In genomic region chr2:118012778-118013177, GRCh38 we compare ENCODE assay signal across 8 cellular contexts. TPM values are rescaled to one million over a fixed set of nuclear protein-coding genes. Genes with fewer than 3 reads are reported as not detected.
DNase-seq lines count a peak whose midpoint lies in the region; ATAC-seq and TF ChIP-seq lines count a peak whose summit lies in the region.

No MANE protein-coding gene starts in this region.

- ATAC-seq in IMR-90 (ENCODE audit: low read depth) (no peak), sciatic nerve (no peak), GM19467 (IDR thresholded peaks at IDR 0.05; ENCODE audit: unreplicated experiment) (no peak)

- peak overlapping the region; percentile 15; the same call in 1 of the 2 replicates for H2AK5ac ChIP-seq in IMR-90 (ENCODE audit: low read depth, low read length)

- dilution Hi-C loops in IMR-90 (cut with HindIII; ENCODE audit: low sequenced_read_pairs, unreplicated experiment), result no loop called here

- in situ Hi-C loops in IMR-90 (cut with MboI; ENCODE audit: low sequenced_read_pairs), result no loop called here

- peaks cover under 1% of the 10 kb centered on the region for H3K36me3 ChIP-seq in IMR-90 (ENCODE audit: control insufficient read depth, insufficient read depth, low read length)

- no peak overlapping the region; the same call in 1 of the 2 replicates for H3K14ac ChIP-seq in IMR-90 (replicated peaks; ENCODE audit: low read depth, low read length)

- no peak overlapping the region for H4K8ac ChIP-seq in IMR-90 (ENCODE audit: low read depth in 2 of 2, low read length in 2 of 2)

- H4K91ac ChIP-seq in IMR-90 (ENCODE audit: insufficient read depth, low read depth, low read length), result no peak overlapping the region

- H3K18ac ChIP-seq in IMR-90 (ENCODE audit: low read depth, low read length), result no peak overlapping the region

- no peak overlapping the region for H2AFZ ChIP-seq in IMR-90 (replicated peaks; ENCODE audit: low read length, poor library complexity)

- H2AK9ac ChIP-seq in IMR-90 (replicated peaks; ENCODE audit: low read depth, low read length, poor library complexity), result no peak overlapping the region

- H3K27ac ChIP-seq in AG04450 (ENCODE audit: low read depth, low read length) (no peak overlapping the region), IMR-90 (ENCODE audit: insufficient read depth, low read length) (no peak overlapping the region)

- H3K4me1 ChIP-seq in IMR-90 (ENCODE audit: control insufficient read depth, insufficient read depth, low read length), result peaks cover 3% of the 10 kb centered on the region

- no peak for TF ChIP-seq RAD21 in IMR-90 (IDR thresholded peaks at IDR 0.05; ENCODE audit: low read length)

- CTCF ChIA-PET in AG04450 (lab: Charles Lee), result interaction anchor here (0.7 to 3.3 kb wide), 4 partner anchors 10 to 199 kb away, joined by 3 to 46 read pairs (median 15); partner anchors contain the start of gene DDX18
- CTCF ChIA-PET in IMR-90 (lab: Yijun Ruan, JAX), result interaction anchor here (1.6 kb wide), 1 partner anchor 9 kb away, joined by 13 read pairs; no protein-coding TSS in a partner anchor

- H3K4me2 ChIP-seq in IMR-90 (ENCODE audit: low read depth, low read length), result peak overlapping the region; percentile 98

- no peak overlapping the region for H2BK120ac ChIP-seq in IMR-90 (ENCODE audit: low read depth, low read length)

- BruUV-seq in IMR-90 (replicated peaks; lab: Mats Ljungman, UMichigan), result no TSS peak

- H2BK20ac ChIP-seq in IMR-90 (ENCODE audit: low read depth, low read length), result no peak overlapping the region

- H3K27me3 ChIP-seq in AG04450 (ENCODE audit: control insufficient read depth, insufficient read depth, low read length) (no peaks in the 10 kb centered on the region), IMR-90 (ENCODE audit: control insufficient read depth, insufficient read depth, low read length) (no peaks in the 10 kb centered on the region)

- no CpG with 5 or more reads among the region's 6 CpGs for WGBS in IMR-90 (ENCODE audit: extremely low coverage in 2 of 2, insufficient read length in 1 of 2), 2 experiments

- H3K4me3 ChIP-seq in AG04450 (ENCODE audit: low read depth, low read length) (peak overlapping the region; percentile 91), IMR-90 (ENCODE audit: insufficient read depth, low read depth, low read length) (peak overlapping the region; percentile 80)

- peaks cover 12% of the 10 kb centered on the region; the same call in 1 of the 2 replicates for H4K20me1 ChIP-seq in IMR-90 (ENCODE audit: insufficient read depth, low read length)

- DNase-seq in AG04450 (ENCODE audit: low read depth, low spot score) (no peak), IMR-90 (no peak), cerebellar cortex (ENCODE audit: low spot score) (peak; percentile 23), myocyte (ENCODE audit: low read depth) (peak; percentile 0), sciatic nerve (ENCODE audit: low spot score) (no peak), DMS153 treated with DMSO at 0.1 percent for 48 hours (lab: John Stamatoyannopoulos, UW; ENCODE audit: unreplicated experiment) (no peak), HuH-7.5 (ENCODE audit: low spot score) (no peak)

- H4K5ac ChIP-seq in IMR-90 (ENCODE audit: low read depth, low read length), result no peak overlapping the region

- H2BK15ac ChIP-seq in IMR-90 (ENCODE audit: low read depth, low read length), result no peak overlapping the region

- H3K9me3 ChIP-seq in AG04450 (ENCODE audit: control insufficient read depth, insufficient read depth, low read length), result peaks cover 4% of the 10 kb centered on the region; the same call in 1 of the 2 replicates
- no peaks in the 10 kb centered on the region for H3K9me3 ChIP-seq in IMR-90 (ENCODE audit: control insufficient read depth, insufficient read depth, low read length)

- no peak for TF ChIP-seq CTCF in AG04450 (IDR thresholded peaks at IDR 0.05; ENCODE audit: low read depth, low read length)
- no peak for TF ChIP-seq CTCF in IMR-90 (conservative IDR thresholded peaks at IDR 0.05; ENCODE audit: low read depth, low read length)

- POLR2A ChIA-PET in AG04450 (lab: Yijun Ruan, JAX) (no interaction called here), IMR-90 (lab: Charles Lee; ENCODE audit: unreplicated experiment) (no interaction called here)

- peak overlapping the region; percentile 80; the same call in 1 of the 2 replicates for H3K9ac ChIP-seq in IMR-90 (ENCODE audit: low read depth, low read length)

- no peak overlapping the region for H2BK5ac ChIP-seq in IMR-90 (ENCODE audit: low read depth, low read length, poor library complexity, severe bottlenecking)

- H3K9me1 ChIP-seq in IMR-90 (ENCODE audit: insufficient read depth, low read length), result no peaks in the 10 kb centered on the region

- no peak overlapping the region for H3K56ac ChIP-seq in IMR-90 (ENCODE audit: extremely low read depth, insufficient read depth, low read length)

- intact Hi-C loops in IMR-90 (cut with micrococcal nuclease) (loop anchor here (1.0 kb wide), 1 partner anchor 56 kb away; no protein-coding TSS in a partner anchor), sciatic nerve (cut with DNase I) (no loop called here)

- no peak for TF ChIP-seq POLR2A in IMR-90 (IDR thresholded peaks at IDR 0.05; ENCODE audit: low read depth, low read length)

- H3K23ac ChIP-seq in IMR-90 (ENCODE audit: low read depth, low read length), result peak overlapping the region; percentile 6

- no peak overlapping the region for H3K4ac ChIP-seq in IMR-90 (ENCODE audit: low read depth, low read length)

- H3K79me1 ChIP-seq in IMR-90 (ENCODE audit: low read depth in 1 of 2, low read length in 2 of 2), result peaks cover 8 to 28% of the 10 kb centered on the region in 2 experiments; a peak in 3 of 4 replicates

TF ChIP-seq in IMR-90, 13 proteins besides CTCF, POLR2A, EP300 and RAD21:
- TF ChIP-seq RFX5 (IDR thresholded peaks at IDR 0.05; ENCODE audit: low read depth, low read length), result no peak
- TF ChIP-seq MXI1 (IDR thresholded peaks at IDR 0.05; ENCODE audit: borderline replicate concordance, low read depth, low read length), result no peak
- no peak for TF ChIP-seq ELK1 (IDR thresholded peaks at IDR 0.05; ENCODE audit: borderline replicate concordance, low read depth, low read length)
- no peak for TF ChIP-seq USF2 (IDR thresholded peaks at IDR 0.05; ENCODE audit: low read depth, low read length)
- no peak for TF ChIP-seq RCOR1 (IDR thresholded peaks at IDR 0.05; ENCODE audit: insufficient replicate concordance, low read length)
- no peak for TF ChIP-seq SMC3 (IDR thresholded peaks at IDR 0.05; ENCODE audit: low read depth, low read length)
- no peak for TF ChIP-seq MAZ (IDR thresholded peaks at IDR 0.05; ENCODE audit: borderline replicate concordance, low read depth, low read length)
TF ChIP-seq in IMR-90: peak in this region for 0.

RNA-seq across cellular contexts. Expression of gene CCDC93, which starts 1.1 kb away (rescaled TPM):
- polyA plus RNA-seq in AG04450 (2011; rRNA removed), result 17.7 and 19.9 TPM in 2 replicates
- 19.9 and 24.8 TPM in 2 replicates for polyA minus RNA-seq in AG04450 (2011; rRNA and poly(A)+ RNA removed)
- 17.2 and 18.9 TPM in 2 replicates for total RNA-seq in IMR-90 (2012; rRNA removed)
- 7.3 and 8.1 TPM in 2 replicates for polyA plus RNA-seq in IMR-90 (2012; rRNA removed)
- polyA plus RNA-seq in IMR-90 (2012; cell fraction: cytosol; rRNA removed), result 1.6 and 3.0 TPM in 2 replicates
- 5.8 and 31.6 TPM in 2 replicates for polyA plus RNA-seq in IMR-90 (2012; cell fraction: nucleus; rRNA removed; ENCODE audit: low replicate concordance)
- 16.2 and 17.4 TPM in 2 replicates for total RNA-seq in myocyte
- 16.0 TPM for polyA plus RNA-seq in myocyte (2012)
- 44.2 TPM for total RNA-seq in sciatic nerve

Comparison
In these comparisons a context has a peak if more than half of its experiments do, and no peak if none do; other contexts are left out.
1. DNase-seq: peak in cerebellar cortex (single experiment) and myocyte (single experiment); none in AG04450 (single experiment), IMR-90 (single experiment), sciatic nerve (single experiment), DMS153 treated with DMSO at 0.1 percent for 48 hours (single experiment) and HuH-7.5 (single experiment).